In genomic region chr15:45165536-45165935, GRCh38 we compare ENCODE assay signal across 13 cellular contexts. TPM values are rescaled to one million over a fixed set of nuclear protein-coding genes. Genes with fewer than 3 reads are reported as not detected.
DNase-seq lines count a peak whose midpoint lies in the region; ATAC-seq, FAIRE-seq and TF ChIP-seq lines count a peak whose summit lies in the region.
"Had no signal": no experiment of that assay in that cellular context is flagged by ENCODE, and none has a peak within 500 bp of the region (broad histone marks: within the 10 kb centered on the region; RNA-seq: fewer than 3 reads in every experiment).

No MANE protein-coding gene starts in this region.

- no peak overlapping the region for H2AFZ ChIP-seq in HepG2 (ENCODE audit: low read length)

- no peaks in the 10 kb centered on the region for H3K27me3 Mint-ChIP-seq in activated naive CD8-positive, alpha-beta T cell treated with anti-CD3 and anti-CD28 coated beads for 36 hours
- H3K27me3 Mint-ChIP-seq in natural killer cell (ENCODE audit: low read depth in 2 of 2), result no peaks in the 10 kb centered on the region

- no peak overlapping the region for H3K27ac Mint-ChIP-seq in activated naive CD8-positive, alpha-beta T cell treated with anti-CD3 and anti-CD28 coated beads for 36 hours
- H3K27ac Mint-ChIP-seq in natural killer cell, result peak overlapping the region; percentile 76 to 81

- H3K4me3 ChIP-seq in HepG2 (replicated peaks in 1 of 3; ENCODE audit: insufficient read depth in 1 of 3, low read depth in 2 of 3, low read length in 3 of 3), result no peak overlapping the region
- no peak overlapping the region for H3K4me3 ChIP-seq in right lobe of liver

- no TSS peak for BruUV-seq in HepG2 (replicated peaks; lab: Mats Ljungman, UMichigan)

- H3K4me1 ChIP-seq in HepG2 (ENCODE audit: insufficient read depth, low read length), result peaks cover 41% of the 10 kb centered on the region
- H3K4me1 ChIP-seq in right lobe of liver, result peaks cover 0 to 4% (median 0%) of the 10 kb centered on the region in 4 donors

- no peak overlapping the region for H3K27ac ChIP-seq in HepG2 (ENCODE audit: extremely low read length, insufficient read depth, low read length)
- H3K27ac ChIP-seq in right lobe of liver, result no peak overlapping the region

- 94% methylated on average over 3 of the region's 5 CpGs for WGBS in HepG2 (ENCODE audit: low lambda C conversion rate)
- 75% methylated on average over 2 of the region's 5 CpGs for WGBS in right lobe of liver (ENCODE audit: insufficient coverage, low coverage, low lambda C conversion rate, missing lambda C conversion rate)

- H3K4me2 ChIP-seq in HepG2 (ENCODE audit: low read depth, low read length), result peak overlapping the region; percentile 93

- H3K27me3 ChIP-seq in HepG2 (ENCODE audit: control insufficient read depth in 1 of 2, insufficient read depth in 2 of 2, low read length in 2 of 2), result no peaks in the 10 kb centered on the region
- no peaks in the 10 kb centered on the region for H3K27me3 ChIP-seq in right lobe of liver

- POLR2A ChIA-PET in HepG2 (lab: Yijun Ruan, JAX), result interaction anchor here (0.6 to 0.9 kb wide), 4 partner anchors 33 to 236 kb away, joined by 3 read pairs; a partner anchor contains a TSS

- H3K79me2 ChIP-seq in HepG2 (ENCODE audit: insufficient read depth, low read length), result no peaks in the 10 kb centered on the region

- TF ChIP-seq CTCF in HepG2 (CRISPR knock-in tag; IDR thresholded peaks at IDR 0.05), result no peak
- no peak for TF ChIP-seq CTCF in right lobe of liver (IDR thresholded peaks at IDR 0.05)
- TF ChIP-seq CTCF in natural killer cell (IDR thresholded peaks at IDR 0.05), result no peak

- TF ChIP-seq EP300 in HepG2 (IDR thresholded peaks at IDR 0.05; ENCODE audit: low read depth in 2 of 2, low read length in 2 of 2) (no peak), HepG2 (CRISPR knock-in tag; IDR thresholded peaks at IDR 0.05; ENCODE audit: borderline replicate concordance) (no peak)

- H3K9me3 ChIP-seq in HepG2 (ENCODE audit: low read length) (no peaks in the 10 kb centered on the region), right lobe of liver (no peaks in the 10 kb centered on the region)

- CTCF ChIA-PET in HepG2 (lab: Yijun Ruan, JAX; ENCODE audit: low intra/inter-chr PET ratio, low total read pairs), result no interaction called here

- TF ChIP-seq POLR2A in HepG2 (IDR thresholded peaks at IDR 0.05; ENCODE audit: insufficient read depth in 1 of 2, low read depth in 2 of 2, low read length in 2 of 2) (no peak), right lobe of liver (IDR thresholded peaks at IDR 0.05) (no peak)

- H3K4me1 Mint-ChIP-seq in activated naive CD8-positive, alpha-beta T cell treated with anti-CD3 and anti-CD28 coated beads for 36 hours, result peaks cover 11% of the 10 kb centered on the region
- H3K4me1 Mint-ChIP-seq in natural killer cell, result peaks cover 8 to 35% of the 10 kb centered on the region in 2 donors

- peak overlapping the region; percentile 69 for H3K4me3 Mint-ChIP-seq in activated naive CD8-positive, alpha-beta T cell treated with anti-CD3 and anti-CD28 coated beads for 36 hours
- peak overlapping the region; percentile 80 for H3K4me3 Mint-ChIP-seq in natural killer cell

- ATAC-seq in HepG2 (no peak), right lobe of liver (no peak), natural killer cell (no peak), GM19467 (IDR thresholded peaks at IDR 0.05; ENCODE audit: unreplicated experiment) (no peak), HG03175 (IDR thresholded peaks at IDR 0.05; ENCODE audit: unreplicated experiment) (no peak)

- H3K9ac ChIP-seq in HepG2 (ENCODE audit: insufficient read depth, low read depth, low read length), result no peak overlapping the region

- H3K9me3 Mint-ChIP-seq in activated naive CD8-positive, alpha-beta T cell treated with anti-CD3 and anti-CD28 coated beads for 36 hours, result no peaks in the 10 kb centered on the region
- no peaks in the 10 kb centered on the region for H3K9me3 Mint-ChIP-seq in natural killer cell

- no peaks in the 10 kb centered on the region for H4K20me1 ChIP-seq in HepG2 (ENCODE audit: insufficient read depth, low read length)

- H3K36me3 Mint-ChIP-seq in activated naive CD8-positive, alpha-beta T cell treated with anti-CD3 and anti-CD28 coated beads for 36 hours, result no peaks in the 10 kb centered on the region
- no peaks in the 10 kb centered on the region for H3K36me3 Mint-ChIP-seq in natural killer cell

- in situ Hi-C loops in HepG2 (cut with HindIII; ENCODE audit: extremely low pct_ligation_motif_present, low pct_unique_long_range_greater_than_20kb), result no loop called here

- DNase-seq in HepG2 (ENCODE audit: low spot score) (no peak), right lobe of liver (no peak), natural killer cell (no peak), DMS 273 (lab: John Stamatoyannopoulos, UW; ENCODE audit: unreplicated experiment) (no peak), medulla oblongata (ENCODE audit: extremely low spot score) (no peak)
- no peak for DNase-seq in activated naive CD8-positive, alpha-beta T cell treated with anti-CD3 and anti-CD28 coated beads for 36 hours
- DNase-seq: aorta; NCI-H1105 treated with DMSO at 0.1 percent for 48 hours; occipital lobe; stimulated activated CD4-positive, alpha-beta T cell treated with anti-CD3 and anti-CD28 coated beads, Interleukin-4, amount 100 ng/mL, for 1 hour had no signal

- intact Hi-C loops in HepG2 (cut with micrococcal nuclease; ENCODE audit: unreplicated experiment), result no loop called here
- intact Hi-C loops in right lobe of liver (cut with DNase I), result loop anchor here in 1 of 2 donors (10.0 kb wide), 1 partner anchor 99 kb away; no protein-coding TSS in a partner anchor
- intact Hi-C loops in natural killer cell (cut with micrococcal nuclease), result no loop called here

- no peak for FAIRE-seq in HepG2 (lab: Jason Lieb, UNC)
- FAIRE-seq: TTC549 had no signal

- no peak for TF ChIP-seq RAD21 in HepG2 (CRISPR knock-in tag; IDR thresholded peaks at IDR 0.05)

- H3K36me3 ChIP-seq in HepG2 (replicated peaks in 1 of 2; ENCODE audit: control insufficient read depth in 1 of 2, insufficient read depth in 2 of 2, low read length in 2 of 2) (no peaks in the 10 kb centered on the region), right lobe of liver (no peaks in the 10 kb centered on the region)

RNA-seq across cellular contexts. Expression of gene SHF, which starts 22.2 kb away (rescaled TPM):
- total RNA-seq in HepG2 (2016; rRNA removed; fragmentation: Illumina TruSeq; extraction: Trizol) (16.8 and 25.5 TPM in 2 replicates), right lobe of liver (10 to 100 TPM; 12.7 to 23.5 (median 15.1) TPM), natural killer cell (1 to 10 TPM in 2 of 3 donors, under 1 TPM in 1; 0.94 to 2.4 (median 1.7) TPM)
- 12.8 and 14.1 TPM in 2 replicates for total RNA-seq in HepG2 (2016; cell fraction: cytosol; rRNA removed; fragmentation: Illumina TruSeq; extraction: Trizol; ENCODE audit: low read depth)
- total RNA-seq in HepG2 (2016; cell fraction: insoluble cytoplasmic fraction; rRNA removed; fragmentation: Illumina TruSeq; extraction: Trizol), result 14.2 and 23.0 TPM in 2 replicates
- 21.8 and 26.1 TPM in 2 replicates for total RNA-seq in HepG2 (2016; cell fraction: membrane; rRNA removed; fragmentation: Illumina TruSeq; extraction: Trizol)
- 19.6 and 27.1 TPM in 2 replicates for total RNA-seq in HepG2 (2016; cell fraction: nucleus; rRNA removed; fragmentation: Illumina TruSeq; extraction: Trizol)
- polyA plus RNA-seq in HepG2 (2011; rRNA removed), result 20.9 and 21.4 TPM in 2 replicates
- polyA plus RNA-seq in HepG2 (2011; cell fraction: cytosol; rRNA removed), result 13.0 and 16.7 TPM in 2 replicates
- 19.6 and 22.5 TPM in 2 replicates for polyA plus RNA-seq in HepG2 (2011; cell fraction: nucleus; rRNA removed)
- polyA plus RNA-seq in HepG2 (2012), result 20.3 and 23.9 TPM in 2 replicates
- polyA plus RNA-seq in HepG2 (2016; cell fraction: cytosol; fragmentation: Illumina TruSeq; extraction: Trizol; ENCODE audit: low read depth), result 15.0 and 15.7 TPM in 2 replicates
- polyA plus RNA-seq in HepG2 (2016; cell fraction: insoluble cytoplasmic fraction; fragmentation: Illumina TruSeq; extraction: Trizol; ENCODE audit: low read depth), result 20.8 and 23.0 TPM in 2 replicates
- 19.3 and 22.0 TPM in 2 replicates for polyA plus RNA-seq in HepG2 (2016; cell fraction: membrane; fragmentation: Illumina TruSeq; extraction: Trizol; ENCODE audit: low read depth)
- 27.9 and 28.2 TPM in 2 replicates for polyA plus RNA-seq in HepG2 (2016; cell fraction: nucleus; fragmentation: Illumina TruSeq; extraction: Trizol; ENCODE audit: insufficient read depth, low read depth)
- 3.7 and 33.1 TPM in 2 replicates for polyA minus RNA-seq in HepG2 (2011; rRNA and poly(A)+ RNA removed; ENCODE audit: low replicate concordance)
- polyA minus RNA-seq in HepG2 (2011; cell fraction: cytosol; rRNA and poly(A)+ RNA removed), result 10.0 and 13.8 TPM in 2 replicates
- polyA minus RNA-seq in HepG2 (2011; cell fraction: nucleus; rRNA and poly(A)+ RNA removed), result 18.3 and 18.9 TPM in 2 replicates
- 10 to 100 TPM; 19.5 to 20.4 TPM for total RNA-seq in activated naive CD8-positive, alpha-beta T cell treated with anti-CD3 and anti-CD28 coated beads for 36 hours

RNA-seq across cellular contexts. Expression of gene DUOX1, which starts 35.7 kb away (rescaled TPM):
- not detected in 2 replicates for total RNA-seq in HepG2 (2016; rRNA removed; fragmentation: Illumina TruSeq; extraction: Trizol)
- total RNA-seq in HepG2 (2016; cell fraction: cytosol; rRNA removed; fragmentation: Illumina TruSeq; extraction: Trizol; ENCODE audit: low read depth), result not detected in 2 replicates
- total RNA-seq in HepG2 (2016; cell fraction: insoluble cytoplasmic fraction; rRNA removed; fragmentation: Illumina TruSeq; extraction: Trizol), result not detected in 2 replicates
- total RNA-seq in HepG2 (2016; cell fraction: membrane; rRNA removed; fragmentation: Illumina TruSeq; extraction: Trizol), result not detected in 2 replicates
- total RNA-seq in HepG2 (2016; cell fraction: nucleus; rRNA removed; fragmentation: Illumina TruSeq; extraction: Trizol), result not detected in 2 replicates
- 0.03 TPM in 1 of 2 replicates, not detected in the other for polyA plus RNA-seq in HepG2 (2011; rRNA removed)
- not detected in 2 replicates for polyA plus RNA-seq in HepG2 (2011; cell fraction: cytosol; rRNA removed)
- polyA plus RNA-seq in HepG2 (2011; cell fraction: nucleus; rRNA removed), result 0.03 TPM in 1 of 2 replicates, not detected in the other
- 0.28 and 0.65 TPM in 2 replicates for polyA plus RNA-seq in HepG2 (2012)
- polyA plus RNA-seq in HepG2 (2016; cell fraction: cytosol; fragmentation: Illumina TruSeq; extraction: Trizol; ENCODE audit: low read depth), result not detected in 2 replicates
- polyA plus RNA-seq in HepG2 (2016; cell fraction: insoluble cytoplasmic fraction; fragmentation: Illumina TruSeq; extraction: Trizol; ENCODE audit: low read depth), result 0.13 TPM in 1 of 2 replicates, not detected in the other
- polyA plus RNA-seq in HepG2 (2016; cell fraction: membrane; fragmentation: Illumina TruSeq; extraction: Trizol; ENCODE audit: low read depth), result not detected in 2 replicates
- not detected in 2 replicates for polyA plus RNA-seq in HepG2 (2016; cell fraction: nucleus; fragmentation: Illumina TruSeq; extraction: Trizol; ENCODE audit: insufficient read depth, low read depth)
- 0.47 TPM in 1 of 2 replicates, not detected in the other for polyA minus RNA-seq in HepG2 (2011; rRNA and poly(A)+ RNA removed; ENCODE audit: low replicate concordance)
- polyA minus RNA-seq in HepG2 (2011; cell fraction: cytosol; rRNA and poly(A)+ RNA removed), result not detected in 2 replicates
- polyA minus RNA-seq in HepG2 (2011; cell fraction: nucleus; rRNA and poly(A)+ RNA removed), result not detected in 2 replicates
- 1 to 10 TPM in 1 of 6 experiments, under 1 TPM in 2, not detected in 3; 0.06 to 1.4 (median 0.19) TPM for total RNA-seq in right lobe of liver
- total RNA-seq in activated naive CD8-positive, alpha-beta T cell treated with anti-CD3 and anti-CD28 coated beads for 36 hours, result under 1 TPM; 0.14 to 0.22 TPM
- total RNA-seq in natural killer cell, result under 1 TPM in 1 of 3 donors, not detected in 2; 0.20 TPM
- total RNA-seq: occipital lobe had no signal

RNA-seq across cellular contexts. Expression of gene DUOXA1, which starts 35.9 kb away (rescaled TPM):
- total RNA-seq in HepG2 (2016; rRNA removed; fragmentation: Illumina TruSeq; extraction: Trizol) (not detected in 2 replicates), right lobe of liver (not detected), natural killer cell (under 1 TPM in 2 of 3 donors, not detected in 1; 0.39 to 0.40 TPM)
- total RNA-seq in HepG2 (2016; cell fraction: cytosol; rRNA removed; fragmentation: Illumina TruSeq; extraction: Trizol; ENCODE audit: low read depth), result not detected in 2 replicates
- total RNA-seq in HepG2 (2016; cell fraction: insoluble cytoplasmic fraction; rRNA removed; fragmentation: Illumina TruSeq; extraction: Trizol), result not detected in 2 replicates
- not detected in 2 replicates for total RNA-seq in HepG2 (2016; cell fraction: membrane; rRNA removed; fragmentation: Illumina TruSeq; extraction: Trizol)
- total RNA-seq in HepG2 (2016; cell fraction: nucleus; rRNA removed; fragmentation: Illumina TruSeq; extraction: Trizol), result not detected in 2 replicates
- polyA plus RNA-seq in HepG2 (2011; rRNA removed), result 0.10 TPM in 1 of 2 replicates, not detected in the other
- polyA plus RNA-seq in HepG2 (2011; cell fraction: cytosol; rRNA removed), result 0.03 and 0.07 TPM in 2 replicates
- 0.14 TPM in 1 of 2 replicates, not detected in the other for polyA plus RNA-seq in HepG2 (2011; cell fraction: nucleus; rRNA removed)
- polyA plus RNA-seq in HepG2 (2012), result 0.19 TPM in 1 of 2 replicates, not detected in the other
- not detected in 2 replicates for polyA plus RNA-seq in HepG2 (2016; cell fraction: cytosol; fragmentation: Illumina TruSeq; extraction: Trizol; ENCODE audit: low read depth)
- polyA plus RNA-seq in HepG2 (2016; cell fraction: insoluble cytoplasmic fraction; fragmentation: Illumina TruSeq; extraction: Trizol; ENCODE audit: low read depth), result not detected in 2 replicates
- not detected in 2 replicates for polyA plus RNA-seq in HepG2 (2016; cell fraction: membrane; fragmentation: Illumina TruSeq; extraction: Trizol; ENCODE audit: low read depth)
- not detected in 2 replicates for polyA plus RNA-seq in HepG2 (2016; cell fraction: nucleus; fragmentation: Illumina TruSeq; extraction: Trizol; ENCODE audit: insufficient read depth, low read depth)
- 0.14 TPM in 2 replicates for polyA minus RNA-seq in HepG2 (2011; rRNA and poly(A)+ RNA removed; ENCODE audit: low replicate concordance)
- polyA minus RNA-seq in HepG2 (2011; cell fraction: cytosol; rRNA and poly(A)+ RNA removed), result not detected in 2 replicates
- not detected in 2 replicates for polyA minus RNA-seq in HepG2 (2011; cell fraction: nucleus; rRNA and poly(A)+ RNA removed)
- total RNA-seq in activated naive CD8-positive, alpha-beta T cell treated with anti-CD3 and anti-CD28 coated beads for 36 hours, result not detected

RNA-seq across cellular contexts. Expression of gene DUOXA2, which starts 51.4 kb away (rescaled TPM):
- not detected in 2 replicates for total RNA-seq in HepG2 (2016; rRNA removed; fragmentation: Illumina TruSeq; extraction: Trizol)
- not detected in 2 replicates for total RNA-seq in HepG2 (2016; cell fraction: cytosol; rRNA removed; fragmentation: Illumina TruSeq; extraction: Trizol; ENCODE audit: low read depth)
- not detected in 2 replicates for total RNA-seq in HepG2 (2016; cell fraction: insoluble cytoplasmic fraction; rRNA removed; fragmentation: Illumina TruSeq; extraction: Trizol)
- not detected in 2 replicates for total RNA-seq in HepG2 (2016; cell fraction: membrane; rRNA removed; fragmentation: Illumina TruSeq; extraction: Trizol)
- not detected in 2 replicates for total RNA-seq in HepG2 (2016; cell fraction: nucleus; rRNA removed; fragmentation: Illumina TruSeq; extraction: Trizol)
- 0.32 and 0.61 TPM in 2 replicates for polyA plus RNA-seq in HepG2 (2011; rRNA removed)
- polyA plus RNA-seq in HepG2 (2011; cell fraction: cytosol; rRNA removed), result 0.27 TPM in 2 replicates
- polyA plus RNA-seq in HepG2 (2011; cell fraction: nucleus; rRNA removed), result 0.90 and 1.2 TPM in 2 replicates
- polyA plus RNA-seq in HepG2 (2012), result 0.12 and 0.71 TPM in 2 replicates
- polyA plus RNA-seq in HepG2 (2016; cell fraction: cytosol; fragmentation: Illumina TruSeq; extraction: Trizol; ENCODE audit: low read depth), result not detected in 2 replicates
- not detected in 2 replicates for polyA plus RNA-seq in HepG2 (2016; cell fraction: insoluble cytoplasmic fraction; fragmentation: Illumina TruSeq; extraction: Trizol; ENCODE audit: low read depth)
- not detected in 2 replicates for polyA plus RNA-seq in HepG2 (2016; cell fraction: membrane; fragmentation: Illumina TruSeq; extraction: Trizol; ENCODE audit: low read depth)
- polyA plus RNA-seq in HepG2 (2016; cell fraction: nucleus; fragmentation: Illumina TruSeq; extraction: Trizol; ENCODE audit: insufficient read depth, low read depth), result not detected in 2 replicates
- 0.32 TPM in 1 of 2 replicates, not detected in the other for polyA minus RNA-seq in HepG2 (2011; rRNA and poly(A)+ RNA removed; ENCODE audit: low replicate concordance)
- not detected in 2 replicates for polyA minus RNA-seq in HepG2 (2011; cell fraction: cytosol; rRNA and poly(A)+ RNA removed)
- 0.37 TPM in 1 of 2 replicates, not detected in the other for polyA minus RNA-seq in HepG2 (2011; cell fraction: nucleus; rRNA and poly(A)+ RNA removed)
- 1 to 10 TPM in 1 of 6 experiments, not detected in 5; 1.4 TPM for total RNA-seq in right lobe of liver
- not detected for total RNA-seq in activated naive CD8-positive, alpha-beta T cell treated with anti-CD3 and anti-CD28 coated beads for 36 hours
- not detected for total RNA-seq in natural killer cell
- total RNA-seq: aorta, occipital lobe had no signal

RNA-seq across cellular contexts. Expression of gene DUOX2, which starts 51.6 kb away (rescaled TPM):
- total RNA-seq in HepG2 (2016; rRNA removed; fragmentation: Illumina TruSeq; extraction: Trizol) (not detected in 2 replicates), right lobe of liver (under 1 TPM in 5 of 6 experiments, not detected in 1; 0.02 to 0.93 (median 0.25) TPM), natural killer cell (1 to 10 TPM in 1 of 3 donors, not detected in 2; 2.5 TPM)
- not detected in 2 replicates for total RNA-seq in HepG2 (2016; cell fraction: cytosol; rRNA removed; fragmentation: Illumina TruSeq; extraction: Trizol; ENCODE audit: low read depth)
- not detected in 2 replicates for total RNA-seq in HepG2 (2016; cell fraction: insoluble cytoplasmic fraction; rRNA removed; fragmentation: Illumina TruSeq; extraction: Trizol)
- total RNA-seq in HepG2 (2016; cell fraction: membrane; rRNA removed; fragmentation: Illumina TruSeq; extraction: Trizol), result not detected in 2 replicates
- total RNA-seq in HepG2 (2016; cell fraction: nucleus; rRNA removed; fragmentation: Illumina TruSeq; extraction: Trizol), result not detected in 2 replicates
- polyA plus RNA-seq in HepG2 (2011; rRNA removed), result 0.08 and 0.27 TPM in 2 replicates
- 0.04 and 0.06 TPM in 2 replicates for polyA plus RNA-seq in HepG2 (2011; cell fraction: cytosol; rRNA removed)
- polyA plus RNA-seq in HepG2 (2011; cell fraction: nucleus; rRNA removed), result 1.3 and 1.5 TPM in 2 replicates
- 0.09 and 0.39 TPM in 2 replicates for polyA plus RNA-seq in HepG2 (2012)
- polyA plus RNA-seq in HepG2 (2016; cell fraction: cytosol; fragmentation: Illumina TruSeq; extraction: Trizol; ENCODE audit: low read depth), result not detected in 2 replicates
- not detected in 2 replicates for polyA plus RNA-seq in HepG2 (2016; cell fraction: insoluble cytoplasmic fraction; fragmentation: Illumina TruSeq; extraction: Trizol; ENCODE audit: low read depth)
- polyA plus RNA-seq in HepG2 (2016; cell fraction: membrane; fragmentation: Illumina TruSeq; extraction: Trizol; ENCODE audit: low read depth), result not detected in 2 replicates
- polyA plus RNA-seq in HepG2 (2016; cell fraction: nucleus; fragmentation: Illumina TruSeq; extraction: Trizol; ENCODE audit: insufficient read depth, low read depth), result not detected in 2 replicates
- 0.02 and 0.16 TPM in 2 replicates for polyA minus RNA-seq in HepG2 (2011; rRNA and poly(A)+ RNA removed; ENCODE audit: low replicate concordance)
- polyA minus RNA-seq in HepG2 (2011; cell fraction: cytosol; rRNA and poly(A)+ RNA removed), result 0.09 and 0.30 TPM in 2 replicates
- polyA minus RNA-seq in HepG2 (2011; cell fraction: nucleus; rRNA and poly(A)+ RNA removed), result 0.39 and 0.62 TPM in 2 replicates
- total RNA-seq in activated naive CD8-positive, alpha-beta T cell treated with anti-CD3 and anti-CD28 coated beads for 36 hours, result not detected
- total RNA-seq: occipital lobe had no signal
